Comparison of ENCODE assay signal across 21 cellular contexts in genomic region chr7:116787881-116788280, GRCh38.
"Had no signal": no experiment of that assay in that cellular context is flagged by ENCODE, and none has a peak within 500 bp of the region (broad histone marks: within the 10 kb centered on the region; RNA-seq: fewer than 3 reads in every experiment).

No MANE protein-coding gene starts in this region.

- H3K36me3 ChIP-seq: esophagus muscularis mucosa, gastroesophageal sphincter, heart left ventricle, left ventricle myocardium inferior had no signal

- H2AFZ ChIP-seq: hepatocyte had no signal

- H3K4me3 ChIP-seq: coronary artery, dorsolateral prefrontal cortex, esophagus muscularis mucosa, gastroesophageal sphincter, heart left ventricle, hepatocyte, left ventricle myocardium inferior, lower lobe of right lung, mucosa of descending colon had no signal

- H3K36me3 Mint-ChIP-seq: immature natural killer cell had no signal

- H3K27ac ChIP-seq: coronary artery, esophagus muscularis mucosa, foreskin keratinocyte, gastroesophageal sphincter, heart left ventricle, hepatocyte, left ventricle myocardium inferior, lower lobe of right lung had no signal

- H3K4me2 ChIP-seq: hepatocyte had no signal

- ATAC-seq: foreskin keratinocyte, gastroesophageal sphincter, heart left ventricle had no signal

- H3K4me1 ChIP-seq: gastroesophageal sphincter had no signal

- H3K27ac Mint-ChIP-seq: immature natural killer cell, mesothelial cell of epicardium had no signal

- H3K79me2 ChIP-seq: hepatocyte had no signal

- H3K9me3 Mint-ChIP-seq: immature natural killer cell, mesothelial cell of epicardium had no signal

- H3K9me3 ChIP-seq: esophagus muscularis mucosa, gastroesophageal sphincter, heart left ventricle, left ventricle myocardium inferior, lower lobe of right lung, mucosa of descending colon had no signal

- H3K4me3 Mint-ChIP-seq: immature natural killer cell, mesothelial cell of epicardium had no signal

- H3K4me1 Mint-ChIP-seq: immature natural killer cell had no signal

- H3K27me3 ChIP-seq: dorsolateral prefrontal cortex, esophagus muscularis mucosa, foreskin keratinocyte, gastroesophageal sphincter, heart left ventricle, hepatocyte had no signal

- DNase-seq: dermis blood vessel endothelial cell; dorsolateral prefrontal cortex; effector CD4-positive, alpha-beta T cell; effector memory CD4-positive, alpha-beta T cell; foreskin keratinocyte; heart left ventricle; hypothalamus; immature natural killer cell; islet precursor cell; kidney; kidney glomerular epithelial cell; left colon; left ventricle myocardium inferior; lower lobe of right lung; mesenchymal stem cell; mucosa of descending colon had no signal
